ENCODE assay signal across 8 cellular contexts in the genomic region with DNA sequence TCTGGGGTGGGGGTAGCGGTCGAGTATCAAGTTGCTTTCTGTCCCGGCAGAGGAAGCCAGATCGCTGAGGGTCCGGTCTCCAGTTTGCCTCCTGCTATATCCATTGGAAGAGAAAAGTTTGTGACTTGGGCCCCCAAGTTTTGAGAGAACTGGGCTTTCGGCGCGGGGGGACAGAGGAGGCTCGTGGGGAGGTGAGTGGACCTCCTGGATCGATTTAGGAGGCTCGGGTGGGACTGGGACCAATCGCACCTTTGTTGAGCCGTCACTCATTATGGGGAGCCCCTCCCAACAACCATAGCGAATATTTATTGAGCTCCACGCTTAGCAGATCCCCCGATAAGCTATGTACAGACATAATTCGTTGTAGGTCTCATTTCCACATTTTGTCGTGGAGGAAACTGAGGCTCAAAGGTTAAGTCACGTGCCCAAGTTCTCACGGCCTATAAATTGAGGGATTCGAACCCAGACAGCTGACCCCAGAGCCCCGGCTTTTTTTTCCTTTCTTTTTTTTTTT. TPM values are rescaled to one million over a fixed set of nuclear protein-coding genes. Genes with fewer than 3 reads are reported as not detected.
DNase-seq lines count a peak whose midpoint lies in the region; ATAC-seq, FAIRE-seq and TF ChIP-seq lines count a peak whose summit lies in the region.

No MANE protein-coding gene starts in this region.

- peak in 1 of 2 donors; percentile 5 for ATAC-seq in activated T-cell treated with anti-CD3 and anti-CD28 coated beads, Interleukin-2, amount 50 U/mL, for 4 hours
- ATAC-seq in WTC11 = no peak
- ATAC-seq in stimulated activated naive B cell treated with anti-CD40 and anti-IgM and Interleukin-4, amounts not matched to agents 10 μg/mL and 1 μg/mL and 100 μg/mL, for 72 hours (replicated peaks) = peak; percentile 17 to 20
- ATAC-seq in HG02763 (IDR thresholded peaks at IDR 0.05; ENCODE audit: unreplicated experiment) = no peak

- H3K79me2 ChIP-seq in hepatocyte = peaks cover 41% of the 10 kb centered on the region

- peak overlapping the region; percentile 22 for H3K27ac ChIP-seq in hepatocyte

- peak overlapping the region; percentile 72 for H3K4me2 ChIP-seq in hepatocyte

- H3K27me3 ChIP-seq in hepatocyte = no peaks in the 10 kb centered on the region

- WGBS in hepatocyte (ENCODE audit: low lambda C conversion rate, missing lambda C conversion rate) = 2% methylated on average over 22 of the region's 22 CpGs

- no peak for FAIRE-seq in RCC 7860 (lab: Jason Lieb, UNC)

- H3K9me3 ChIP-seq in hepatocyte (ENCODE audit: low read depth) = no peaks in the 10 kb centered on the region

- TF ChIP-seq CTCF in WTC11 (IDR thresholded peaks at IDR 0.05) (no peak), hepatocyte (IDR thresholded peaks at IDR 0.05; ENCODE audit: poor library complexity) (no peak)

- peaks cover 10% of the 10 kb centered on the region for H3K36me3 Mint-ChIP-seq in activated T-cell treated with anti-CD3 and anti-CD28 coated beads, Interleukin-2, amount 50 U/mL, for 4 hours (ENCODE audit: insufficient read depth)
- H3K36me3 Mint-ChIP-seq in WTC11 = peaks cover 5% of the 10 kb centered on the region; the same call in 1 of the 2 replicates
- H3K36me3 Mint-ChIP-seq in stimulated activated naive B cell treated with anti-CD40 and anti-IgM and Interleukin-4, amounts not matched to agents 10 μg/mL and 1 μg/mL and 100 μg/mL, for 72 hours = peaks cover 37 to 53% of the 10 kb centered on the region in 2 donors

- H2AFZ ChIP-seq in hepatocyte = peak overlapping the region; percentile 54

- H3K4me3 ChIP-seq in hepatocyte = peak overlapping the region; percentile 37

- peaks cover 45% of the 10 kb centered on the region for H3K4me1 Mint-ChIP-seq in activated T-cell treated with anti-CD3 and anti-CD28 coated beads, Interleukin-2, amount 50 U/mL, for 4 hours (ENCODE audit: low read depth)
- peaks cover 15% of the 10 kb centered on the region; the same call in 1 of the 2 replicates for H3K4me1 Mint-ChIP-seq in WTC11
- peaks cover 27 to 48% of the 10 kb centered on the region in 2 donors for H3K4me1 Mint-ChIP-seq in stimulated activated naive B cell treated with anti-CD40 and anti-IgM and Interleukin-4, amounts not matched to agents 10 μg/mL and 1 μg/mL and 100 μg/mL, for 72 hours

- H3K27ac Mint-ChIP-seq in WTC11 = peak overlapping the region; percentile 88
- peak overlapping the region; percentile 99 for H3K27ac Mint-ChIP-seq in stimulated activated naive B cell treated with anti-CD40 and anti-IgM and Interleukin-4, amounts not matched to agents 10 μg/mL and 1 μg/mL and 100 μg/mL, for 72 hours

- peaks cover 12% of the 10 kb centered on the region for H3K4me1 ChIP-seq in hepatocyte (ENCODE audit: insufficient read depth)

- no peaks in the 10 kb centered on the region for H3K9me3 Mint-ChIP-seq in activated T-cell treated with anti-CD3 and anti-CD28 coated beads, Interleukin-2, amount 50 U/mL, for 4 hours
- H3K9me3 Mint-ChIP-seq in WTC11 = no peaks in the 10 kb centered on the region
- no peaks in the 10 kb centered on the region for H3K9me3 Mint-ChIP-seq in stimulated activated naive B cell treated with anti-CD40 and anti-IgM and Interleukin-4, amounts not matched to agents 10 μg/mL and 1 μg/mL and 100 μg/mL, for 72 hours

- no peak for DNase-seq in activated T-cell treated with anti-CD3 and anti-CD28 coated beads, Interleukin-2, amount 50 U/mL, for 4 hours
- DNase-seq in activated T-cell treated with anti-CD3 and anti-CD28 coated beads for 4 hours (no peak), WTC11 (ENCODE audit: low spot score) (no peak), hepatocyte (ENCODE audit: low spot score) (no peak), RCC 7860 (ENCODE audit: low spot score) (no peak), NCI-H82 (lab: John Stamatoyannopoulos, UW) (no peak)
- DNase-seq in stimulated activated naive B cell treated with anti-CD40 and anti-IgM and Interleukin-4, amounts not matched to agents 10 μg/mL and 1 μg/mL and 100 μg/mL, for 72 hours = no peak

- CTCF ChIA-PET in WTC11 (lab: Charles Lee) = interaction anchor here (0.6 to 2.5 kb wide), 12 partner anchors 10 to 361 kb away, joined by 3 to 12 read pairs (median 4); a partner anchor contains a TSS

- H3K4me3 Mint-ChIP-seq in activated T-cell treated with anti-CD3 and anti-CD28 coated beads, Interleukin-2, amount 50 U/mL, for 4 hours = peak overlapping the region; percentile 98
- peak overlapping the region; percentile 96 for H3K4me3 Mint-ChIP-seq in WTC11
- peak overlapping the region; percentile 95 to 96 for H3K4me3 Mint-ChIP-seq in stimulated activated naive B cell treated with anti-CD40 and anti-IgM and Interleukin-4, amounts not matched to agents 10 μg/mL and 1 μg/mL and 100 μg/mL, for 72 hours

- H3K36me3 ChIP-seq in hepatocyte (replicated peaks; ENCODE audit: insufficient read depth, low read depth) = no peaks in the 10 kb centered on the region

- H3K27me3 Mint-ChIP-seq in activated T-cell treated with anti-CD3 and anti-CD28 coated beads, Interleukin-2, amount 50 U/mL, for 4 hours (ENCODE audit: low read depth) = no peaks in the 10 kb centered on the region
- H3K27me3 Mint-ChIP-seq in WTC11 (ENCODE audit: low read depth) = no peaks in the 10 kb centered on the region
- no peaks in the 10 kb centered on the region for H3K27me3 Mint-ChIP-seq in stimulated activated naive B cell treated with anti-CD40 and anti-IgM and Interleukin-4, amounts not matched to agents 10 μg/mL and 1 μg/mL and 100 μg/mL, for 72 hours

- H3K9me2 ChIP-seq in hepatocyte (replicated peaks; ENCODE audit: insufficient read depth) = no peaks in the 10 kb centered on the region

- POLR2A ChIA-PET in WTC11 (lab: Charles Lee) = interaction anchor here (0.6 to 1.4 kb wide), 3 partner anchors 10 to 131 kb away, joined by 3 to 9 read pairs (median 4); a partner anchor contains a TSS

- H4K20me1 ChIP-seq in hepatocyte (ENCODE audit: insufficient read depth, poor library complexity, severe bottlenecking) = no peaks in the 10 kb centered on the region

TF ChIP-seq in WTC11, 78 proteins besides CTCF, POLR2A, EP300 and RAD21:
- TF ChIP-seq, protein P1, sequence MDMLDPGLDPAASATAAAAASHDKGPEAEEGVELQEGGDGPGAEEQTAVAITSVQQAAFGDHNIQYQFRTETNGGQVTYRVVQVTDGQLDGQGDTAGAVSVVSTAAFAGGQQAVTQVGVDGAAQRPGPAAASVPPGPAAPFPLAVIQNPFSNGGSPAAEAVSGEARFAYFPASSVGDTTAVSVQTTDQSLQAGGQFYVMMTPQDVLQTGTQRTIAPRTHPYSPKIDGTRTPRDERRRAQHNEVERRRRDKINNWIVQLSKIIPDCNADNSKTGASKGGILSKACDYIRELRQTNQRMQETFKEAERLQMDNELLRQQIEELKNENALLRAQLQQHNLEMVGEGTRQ (CRISPR knock-in tag; IDR thresholded peaks at IDR 0.05) = peak; percentile 68
- TF ChIP-seq ZNF232 (CRISPR knock-in tag; IDR thresholded peaks at IDR 0.05) = no peak

RNA-seq across cellular contexts. Expression of a gene that starts 0.9 kb away (rescaled TPM):
- 100 to 1,000 TPM; 110 to 120 (median 118) TPM for total RNA-seq in activated T-cell treated with anti-CD3 and anti-CD28 coated beads, Interleukin-2, amount 50 U/mL, for 4 hours
- total RNA-seq in WTC11 (2021) (78.1 to 87.1 TPM (median 78.7 TPM) in 3 replicates), hepatocyte (35.1 and 44.7 TPM in 2 replicates)
- polyA plus RNA-seq in hepatocyte = 85.7 and 88.3 TPM in 2 replicates

RNA-seq across cellular contexts. Expression of a gene that starts 1.0 kb away (rescaled TPM):
- 10 to 100 TPM; 38.0 to 43.1 (median 38.6) TPM for total RNA-seq in activated T-cell treated with anti-CD3 and anti-CD28 coated beads, Interleukin-2, amount 50 U/mL, for 4 hours
- total RNA-seq in WTC11 (2021) (18.4 to 24.2 TPM (median 20.9 TPM) in 3 replicates), hepatocyte (13.1 and 13.7 TPM in 2 replicates)
- polyA plus RNA-seq in hepatocyte = 25.6 and 34.2 TPM in 2 replicates

RNA-seq across cellular contexts. Expression of a gene that starts 10.2 kb away (rescaled TPM):
- 10 to 100 TPM; 57.9 to 71.7 (median 66.6) TPM for total RNA-seq in activated T-cell treated with anti-CD3 and anti-CD28 coated beads, Interleukin-2, amount 50 U/mL, for 4 hours
- total RNA-seq in WTC11 (2021) (22.7 to 24.9 TPM (median 23.4 TPM) in 3 replicates), hepatocyte (6.1 and 9.0 TPM in 2 replicates)
- 5.2 and 10.4 TPM in 2 replicates for polyA plus RNA-seq in hepatocyte

RNA-seq across cellular contexts. Expression of a gene that starts 18.8 kb away (rescaled TPM):
- total RNA-seq in activated T-cell treated with anti-CD3 and anti-CD28 coated beads, Interleukin-2, amount 50 U/mL, for 4 hours = under 1 TPM in 2 of 3 donors, not detected in 1; 0.05 to 0.08 TPM
- 1.9 to 3.0 TPM (median 2.5 TPM) in 3 replicates for total RNA-seq in WTC11 (2021)
- 0.03 TPM in 1 of 2 replicates, not detected in the other for total RNA-seq in hepatocyte
- not detected in 2 replicates for polyA plus RNA-seq in hepatocyte

RNA-seq across cellular contexts. Expression of a gene that starts 22.9 kb away (rescaled TPM):
- total RNA-seq in activated T-cell treated with anti-CD3 and anti-CD28 coated beads, Interleukin-2, amount 50 U/mL, for 4 hours = 1 to 10 TPM; 2.2 to 3.7 (median 2.3) TPM
- total RNA-seq in WTC11 (2021) (1.3 to 1.7 TPM (median 1.7 TPM) in 3 replicates), hepatocyte (0.32 and 0.70 TPM in 2 replicates)
- polyA plus RNA-seq in hepatocyte = 2.6 and 3.7 TPM in 2 replicates

Comparison
In these comparisons a context has a peak if more than half of its experiments do, and no peak if none do; other contexts are left out.
1. ATAC-seq: peak in stimulated activated naive B cell treated with anti-CD40 and anti-IgM and Interleukin-4, amounts not matched to agents 10 μg/mL and 1 μg/mL and 100 μg/mL, for 72 hours (2 of 2); none in WTC11 (single experiment) and HG02763 (single experiment).
2. Peak in every context shown above with its lines, with median percentiles within 50 percentile points of each other: H3K4me3 Mint-ChIP-seq.